In the genomic region with DNA sequence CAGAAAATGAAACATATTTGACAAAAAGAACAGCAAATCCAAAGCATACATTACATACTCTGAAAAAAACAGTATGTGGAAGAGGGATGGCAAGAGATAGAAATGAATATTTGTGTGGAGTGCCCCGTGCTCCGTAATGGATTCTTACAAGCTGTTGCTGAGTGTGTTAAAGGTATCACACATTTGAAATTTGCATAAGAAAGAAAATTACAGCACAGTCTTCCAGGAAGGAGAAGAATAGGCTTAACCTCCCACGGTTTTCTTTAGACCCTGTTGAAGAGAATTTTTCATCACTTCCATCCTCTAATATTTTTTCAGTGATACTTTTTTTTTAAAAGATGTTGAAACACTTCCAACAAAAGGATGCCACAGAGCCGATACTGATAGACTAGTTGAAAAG, we compare ENCODE assay signal across 29 cellular contexts.
"Had no signal": no experiment of that assay in that cellular context is flagged by ENCODE, and none has a peak within 500 bp of the region (broad histone marks: within the 10 kb centered on the region; RNA-seq: fewer than 3 reads in every experiment).

No MANE protein-coding gene starts in this region.

- H3K36me3 ChIP-seq: adrenal gland, breast epithelium, cardiac muscle cell, colonic mucosa, esophagus squamous epithelium, gastroesophageal sphincter had no signal

- ATAC-seq: activated CD4-positive, CD25-positive, alpha-beta regulatory T cell treated with anti-CD3 and anti-CD28 coated beads, Interleukin-2, amount 50 U/mL, for 24 hours; activated CD8-positive, alpha-beta memory T cell treated with anti-CD3 and anti-CD28 coated beads, Interleukin-2, amount 10 ng/mL, durations not matched to agents 7 days and 5 days; activated CD8-positive, alpha-beta T cell treated with anti-CD3 and anti-CD28 coated beads, Interleukin-2, amount 10 ng/mL, durations not matched to agents 7 days and 5 days; activated naive CD8-positive, alpha-beta T cell treated with anti-CD3 and anti-CD28 coated beads, Interleukin-2, amount 50 U/mL, for 24 hours; gastroesophageal sphincter had no signal

- H3K4me3 ChIP-seq: adrenal gland, breast epithelium, cardiac muscle cell, colonic mucosa, esophagus squamous epithelium, gastroesophageal sphincter had no signal

- H3K27ac ChIP-seq: adrenal gland, breast epithelium, cardiac muscle cell, colonic mucosa, epithelial cell of prostate, esophagus squamous epithelium, gastroesophageal sphincter, VCaP had no signal

- H3K4me1 ChIP-seq: adrenal gland, breast epithelium, colonic mucosa, esophagus squamous epithelium, gastroesophageal sphincter had no signal

- H3K9me3 ChIP-seq: adrenal gland, breast epithelium, colonic mucosa, esophagus squamous epithelium, gastroesophageal sphincter had no signal

- DNase-seq: activated B cell treated with CpG ODN at 0.5 μM for 24 hours; activated CD4-positive, alpha-beta memory T cell treated with anti-CD3 and anti-CD28 coated beads for 36 hours; activated CD4-positive, alpha-beta T cell treated with anti-CD3 and anti-CD28 coated beads for 48 hours; activated CD4-positive, alpha-beta T cell treated with anti-CD3 and anti-CD28 coated beads, Interleukin-2, amount 50 U/mL, for 1 hour; activated CD8-positive, alpha-beta memory T cell treated with anti-CD3 and anti-CD28 coated beads, Interleukin-2, amount 10 ng/mL, durations not matched to agents 7 days and 5 days; activated CD8-positive, alpha-beta memory T cell treated with anti-CD3 and anti-CD28 coated beads, Interleukin-2, amount 50 U/mL, for 4 hours; activated CD8-positive, alpha-beta T cell treated with anti-CD3 and anti-CD28 coated beads, Interleukin-2, amount 10 ng/mL, durations not matched to agents 7 days and 5 days; activated effector memory CD4-positive, alpha-beta T cell treated with anti-CD3 and anti-CD28 coated beads, Interleukin-2, amount 50 U/mL, for 16 hours; activated naive CD4-positive, alpha-beta T cell treated with anti-CD3 and anti-CD28 coated beads for 36 hours; activated naive CD8-positive, alpha-beta T cell treated with anti-CD3 and anti-CD28 coated beads for 36 hours; activated naive CD8-positive, alpha-beta T cell treated with anti-CD3 and anti-CD28 coated beads, Interleukin-2, amount 50 U/mL, for 24 hours; activated T-cell treated with anti-CD3 and anti-CD28 coated beads, Interleukin-2, amount 50 U/mL, for 1 hour; activated T-cell treated with anti-CD3 and anti-CD28 coated beads, Interleukin-2, amount 50 U/mL, for 48 hours; adrenal gland; amygdala; aorta; central memory CD4-positive, alpha-beta T cell; cerebellar nuclear complex; colonic mucosa; effector CD8-positive, alpha-beta T cell; esophagus squamous epithelium; foreskin melanocyte; T-helper 2 cell had no signal

- H3K27me3 ChIP-seq: adrenal gland, breast epithelium, cardiac muscle cell, colonic mucosa, esophagus squamous epithelium, gastroesophageal sphincter had no signal
